In the genomic region with DNA sequence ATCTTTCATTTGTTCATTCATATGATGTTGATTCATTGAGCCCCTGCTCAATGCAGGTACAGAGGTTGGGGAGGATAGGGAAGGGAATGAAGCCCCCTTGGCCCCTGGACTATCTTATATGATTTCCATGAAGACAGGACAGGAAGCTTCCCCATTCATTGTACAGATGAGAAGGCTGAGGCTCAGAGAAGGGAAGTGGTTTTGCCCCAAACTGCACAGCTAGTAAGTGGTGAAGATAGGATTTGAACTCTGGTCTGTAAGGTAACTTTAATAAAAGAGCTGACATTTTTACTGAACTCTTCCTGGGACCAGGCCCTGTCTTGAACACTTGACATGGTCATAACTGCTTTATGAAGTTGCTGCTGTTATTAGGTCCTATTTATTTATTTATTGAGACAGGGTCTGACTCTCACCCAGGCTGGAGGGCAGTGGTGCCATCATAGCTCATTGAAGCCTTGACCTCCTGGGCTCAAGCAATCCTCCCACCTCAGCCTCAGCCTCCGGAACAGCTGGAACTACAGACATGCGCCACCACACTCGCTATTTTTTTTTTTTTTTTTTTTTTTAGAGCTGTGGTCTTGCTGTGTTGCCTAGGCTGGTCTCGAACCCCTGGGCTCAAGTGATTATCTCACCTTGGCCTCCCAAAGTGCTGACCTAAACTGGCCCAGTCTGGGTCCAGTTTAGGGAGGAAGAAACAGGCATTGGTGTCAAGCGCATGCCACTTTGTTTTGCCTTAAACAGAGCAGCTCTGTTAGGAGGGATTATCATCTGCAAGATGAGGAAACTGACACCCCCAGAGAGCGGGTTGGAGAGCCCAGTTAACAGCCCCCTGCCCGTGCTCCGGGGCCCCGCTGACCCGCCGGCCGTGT, we compare ENCODE assay signal across 8 cellular contexts. TPM values are rescaled to one million over a fixed set of nuclear protein-coding genes. Genes with fewer than 3 reads are reported as not detected.
DNase-seq lines count a peak whose midpoint lies in the region; ATAC-seq, FAIRE-seq and TF ChIP-seq lines count a peak whose summit lies in the region.

No MANE protein-coding gene starts in this region.

- peak overlapping the region; percentile 36 to 54 for H3K4me3 ChIP-seq in HCT116 (replicated peaks in 1 of 2; ENCODE audit: low read depth in 1 of 2, low read length in 2 of 2)
- H3K4me3 ChIP-seq in small intestine (ENCODE audit: low read depth in 1 of 2, low read length in 2 of 2): peak overlapping the region in 1 of 2 donors; percentile 73

- H3K9me2 ChIP-seq in HCT116 (ENCODE audit: insufficient read depth): no peaks in the 10 kb centered on the region

- no peak for FAIRE-seq in small intestine (lab: Jason Lieb, UNC)

- H3K36me3 ChIP-seq in HCT116 (ENCODE audit: control insufficient read depth in 1 of 2, insufficient read depth in 2 of 2, low read length in 2 of 2): no peaks in the 10 kb centered on the region
- no peaks in the 10 kb centered on the region for H3K36me3 ChIP-seq in small intestine (ENCODE audit: control insufficient read depth in 2 of 2, insufficient read depth in 2 of 2, low read length in 2 of 2)

- TSS peak; percentile 66 for BruUV-seq in HCT116 (replicated peaks; lab: Mats Ljungman, UMichigan)

- H3K9me3 ChIP-seq in HCT116 (ENCODE audit: control insufficient read depth in 1 of 2, insufficient read depth in 1 of 2, low read depth in 1 of 2, low read length in 2 of 2): no peaks in the 10 kb centered on the region
- no peaks in the 10 kb centered on the region for H3K9me3 ChIP-seq in small intestine (ENCODE audit: control insufficient read depth, low read depth)

- peaks cover 4% of the 10 kb centered on the region for H3K9me3 Mint-ChIP-seq in T-helper 1 cell treated with Interleukin-12 subunit alpha and Interleukin-12 subunit beta and Interleukin-4 antibody, amounts not matched to agents 30 μg/mL and 1 μg/mL, for 36 hours
- peaks cover 8% of the 10 kb centered on the region for H3K9me3 Mint-ChIP-seq in glutamatergic neuron (ENCODE audit: unreplicated experiment)

- H3K27ac ChIP-seq in HCT116 (ENCODE audit: low read depth, low read length) (peak overlapping the region; percentile 89; the same call in 1 of the 2 replicates), small intestine (ENCODE audit: low read depth in 1 of 2, low read length in 1 of 2) (peak overlapping the region; percentile 76 to 81)

- H3K79me2 ChIP-seq in HCT116 (ENCODE audit: insufficient read depth, low read length): no peaks in the 10 kb centered on the region

- TF ChIP-seq CTCF in HCT116 (IDR thresholded peaks at IDR 0.05 in 2 of 3, conservative IDR thresholded peaks at IDR 0.05 in 1 of 3; ENCODE audit: borderline replicate concordance in 1 of 3, insufficient read depth in 1 of 3, low read depth in 2 of 3, low read length in 2 of 3) (no peak), glutamatergic neuron (IDR thresholded peaks at IDR 0.05; ENCODE audit: partially characterized antibody, unreplicated experiment) (no peak)

- RAD21 ChIA-PET in HCT116 (lab: Charles Lee; ENCODE audit: low non-redundant PET in 1 of 2, low total read pairs in 2 of 2, uncharacterized antibody in 2 of 2, unreplicated experiment in 2 of 2): interaction anchor here (0.7 to 2.1 kb wide), 2 partner anchors 57 to 329 kb away, joined by 4 to 5 read pairs; no protein-coding TSS in a partner anchor

- no peaks in the 10 kb centered on the region for H3K27me3 Mint-ChIP-seq in T-helper 1 cell treated with Interleukin-12 subunit alpha and Interleukin-12 subunit beta and Interleukin-4 antibody, amounts not matched to agents 30 μg/mL and 1 μg/mL, for 36 hours (ENCODE audit: low read depth)
- peaks cover 6% of the 10 kb centered on the region for H3K27me3 Mint-ChIP-seq in glutamatergic neuron (ENCODE audit: unreplicated experiment)

- H3K27ac Mint-ChIP-seq in T-helper 1 cell treated with Interleukin-12 subunit alpha and Interleukin-12 subunit beta and Interleukin-4 antibody, amounts not matched to agents 30 μg/mL and 1 μg/mL, for 36 hours: peak overlapping the region; percentile 68
- no peak overlapping the region for H3K27ac Mint-ChIP-seq in glutamatergic neuron (ENCODE audit: unreplicated experiment)

- intact Hi-C loops in HCT116 (cut with micrococcal nuclease): loop anchor here (5.0 kb wide), 1 partner anchor 59 kb away; no protein-coding TSS in a partner anchor

- no peaks in the 10 kb centered on the region for H4K20me1 ChIP-seq in HCT116 (ENCODE audit: insufficient read depth)

- H3K27me3 ChIP-seq in HCT116 (ENCODE audit: insufficient read depth, low read length) (no peaks in the 10 kb centered on the region), small intestine (ENCODE audit: control insufficient read depth in 2 of 2, insufficient read depth in 2 of 2, low read length in 2 of 2) (no peaks in the 10 kb centered on the region)

- no peak for DNase-seq in HCT116 (ENCODE audit: low read depth, low spot score)
- DNase-seq in glutamatergic neuron: no peak
- no peak for DNase-seq in small intestine
- no peak for DNase-seq in cerebellar nuclear complex (lab: John Stamatoyannopoulos, UW)
- no peak for DNase-seq in CD1c-positive myeloid dendritic cell (ENCODE audit: extremely low spot score)
- DNase-seq in stimulated activated CD4-positive, alpha-beta T cell treated with anti-CD3 and anti-CD28 coated beads, Interleukin-4, amount 100 ng/mL, for 4 hours: no peak

- H3K4me1 Mint-ChIP-seq in T-helper 1 cell treated with Interleukin-12 subunit alpha and Interleukin-12 subunit beta and Interleukin-4 antibody, amounts not matched to agents 30 μg/mL and 1 μg/mL, for 36 hours (ENCODE audit: low read depth): peaks cover 28% of the 10 kb centered on the region
- H3K4me1 Mint-ChIP-seq in glutamatergic neuron (ENCODE audit: low read depth, unreplicated experiment): peaks cover 5% of the 10 kb centered on the region

- peak overlapping the region; percentile 51 for H3K9ac ChIP-seq in HCT116 (ENCODE audit: low read length)

- POLR2A ChIA-PET in HCT116 (lab: Charles Lee): interaction anchor here (1.2 kb wide), 1 partner anchor 153 kb away, joined by 4 read pairs; the partner anchor contains the start of gene PHKG2

- H2AFZ ChIP-seq in HCT116 (ENCODE audit: low read depth, low read length, poor library complexity, severe bottlenecking): peak overlapping the region; percentile 74

- TF ChIP-seq RAD21 in HCT116 (IDR thresholded peaks at IDR 0.05; ENCODE audit: low read depth): no peak

- peak overlapping the region; percentile 78 for H3K4me2 ChIP-seq in HCT116 (ENCODE audit: low read length)

- CTCF ChIA-PET in HCT116 (lab: Charles Lee): interaction anchor here (0.9 to 2.5 kb wide), 6 partner anchors 21 to 154 kb away, joined by 3 to 13 read pairs (median 4); partner anchors contain the start of gene PHKG2

- H3K36me3 Mint-ChIP-seq in T-helper 1 cell treated with Interleukin-12 subunit alpha and Interleukin-12 subunit beta and Interleukin-4 antibody, amounts not matched to agents 30 μg/mL and 1 μg/mL, for 36 hours (ENCODE audit: low read depth): peaks cover 4% of the 10 kb centered on the region
- no peaks in the 10 kb centered on the region for H3K36me3 Mint-ChIP-seq in glutamatergic neuron (ENCODE audit: unreplicated experiment)

- no peak for TF ChIP-seq POLR2A in HCT116 (IDR thresholded peaks at IDR 0.05; ENCODE audit: borderline replicate concordance, extremely low read depth, insufficient read depth, insufficient read length)

- H3K4me1 ChIP-seq in HCT116 (ENCODE audit: control insufficient read depth in 1 of 2, insufficient read depth in 2 of 2, low read length in 2 of 2) (peaks cover 16 to 44% of the 10 kb centered on the region in 2 experiments; a peak in 3 of 4 replicates), small intestine (ENCODE audit: control insufficient read depth in 2 of 2, insufficient read depth in 1 of 2, low read depth in 1 of 2, low read length in 1 of 2) (peaks cover 2 to 9% of the 10 kb centered on the region in 2 donors)

- WGBS in small intestine, 3 donors: 16 to 18% (median 18%) methylated on average over 5 to 12 of the region's 12 CpGs

- H3K4me3 Mint-ChIP-seq in T-helper 1 cell treated with Interleukin-12 subunit alpha and Interleukin-12 subunit beta and Interleukin-4 antibody, amounts not matched to agents 30 μg/mL and 1 μg/mL, for 36 hours: peak overlapping the region; percentile 39
- H3K4me3 Mint-ChIP-seq in glutamatergic neuron (ENCODE audit: unreplicated experiment): peak overlapping the region; percentile 74

- ATAC-seq in HCT116 (no peak; the same call in 1 of the 2 replicates), HG02840 (IDR thresholded peaks at IDR 0.05; ENCODE audit: low FRiP score, unreplicated experiment) (no peak)

TF ChIP-seq in HCT116, 20 proteins besides CTCF, POLR2A, EP300 and RAD21:
- TF ChIP-seq POLR2AphosphoS5 (IDR thresholded peaks at IDR 0.05; ENCODE audit: low read depth, low read length) (no peak), YY1 (IDR thresholded peaks at IDR 0.05; ENCODE audit: extremely low read depth, insufficient replicate concordance, low read depth, low read length) (no peak), CEBPB (IDR thresholded peaks at IDR 0.05; ENCODE audit: low read depth) (no peak), ZNF274 (IDR thresholded peaks at IDR 0.05; ENCODE audit: low read depth, low read length) (no peak), ZFX (IDR thresholded peaks at IDR 0.05) (no peak), EZH2phosphoT487 (IDR thresholded peaks at IDR 0.05; ENCODE audit: borderline replicate concordance) (no peak), EGR1 (IDR thresholded peaks at IDR 0.05; ENCODE audit: low read depth) (no peak), EZH2 (IDR thresholded peaks at IDR 0.05) (no peak)
- TF ChIP-seq, protein P1, sequence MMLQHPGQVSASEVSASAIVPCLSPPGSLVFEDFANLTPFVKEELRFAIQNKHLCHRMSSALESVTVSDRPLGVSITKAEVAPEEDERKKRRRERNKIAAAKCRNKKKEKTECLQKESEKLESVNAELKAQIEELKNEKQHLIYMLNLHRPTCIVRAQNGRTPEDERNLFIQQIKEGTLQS (IDR thresholded peaks at IDR 0.05): no peak

RNA-seq across cellular contexts. Expression of gene CTF1, which starts 5.0 kb away (rescaled TPM):
- total RNA-seq in HCT116 (2021; ENCODE audit: unreplicated experiment) (1.4 TPM), glutamatergic neuron (ENCODE audit: unreplicated experiment) (1.7 TPM)
- 2.2 and 3.3 TPM in 2 replicates for polyA plus RNA-seq in HCT116 (2012)
- 1 to 10 TPM in 1 of 3 donors, not detected in 2; 1.1 TPM for polyA plus RNA-seq in small intestine

RNA-seq across cellular contexts. Expression of gene BCL7C, which starts 7.6 kb away (rescaled TPM):
- total RNA-seq in HCT116 (2021; ENCODE audit: unreplicated experiment) (44.9 TPM), glutamatergic neuron (ENCODE audit: unreplicated experiment) (24.0 TPM)
- polyA plus RNA-seq in HCT116 (2012): 24.2 and 30.9 TPM in 2 replicates
- polyA plus RNA-seq in small intestine: 10 to 100 TPM; 27.7 to 33.2 (median 33.2) TPM

RNA-seq across cellular contexts. Expression of gene FBXL19, which starts 21.9 kb away (rescaled TPM):
- total RNA-seq in HCT116 (2021; ENCODE audit: unreplicated experiment): 45.2 TPM
- 25.3 and 26.6 TPM in 2 replicates for polyA plus RNA-seq in HCT116 (2012)
- 76.8 TPM for total RNA-seq in glutamatergic neuron (ENCODE audit: unreplicated experiment)
- polyA plus RNA-seq in small intestine: 10 to 100 TPM in 1 of 3 donors, 1 to 10 TPM in 2; 8.7 to 26.3 (median 9.7) TPM

RNA-seq across cellular contexts. Expression of gene ORAI3, which starts 47.4 kb away (rescaled TPM):
- 9.0 TPM for total RNA-seq in HCT116 (2021; ENCODE audit: unreplicated experiment)
- 8.1 and 8.7 TPM in 2 replicates for polyA plus RNA-seq in HCT116 (2012)
- 5.1 TPM for total RNA-seq in glutamatergic neuron (ENCODE audit: unreplicated experiment)
- 10 to 100 TPM in 1 of 3 donors, 1 to 10 TPM in 2; 6.2 to 10.5 (median 6.7) TPM for polyA plus RNA-seq in small intestine

RNA-seq across cellular contexts. Expression of gene SETD1A, which starts 56.1 kb away (rescaled TPM):
- total RNA-seq in HCT116 (2021; ENCODE audit: unreplicated experiment) (26.9 TPM), glutamatergic neuron (ENCODE audit: unreplicated experiment) (24.3 TPM)
- 16.1 and 18.5 TPM in 2 replicates for polyA plus RNA-seq in HCT116 (2012)
- 10 to 100 TPM in 1 of 3 donors, 1 to 10 TPM in 2; 6.9 to 10.3 (median 7.8) TPM for polyA plus RNA-seq in small intestine
